3 cellular contexts compared by ENCODE assay signal in genomic region chr5:9610969-9611368, GRCh38.
TF ChIP-seq lines count a peak whose summit lies in the region.

No MANE protein-coding gene starts in this region.

TF ChIP-seq in HepG2, 621 proteins besides CTCF, POLR2A, EP300 and RAD21:
- TF ChIP-seq ZBTB44 (CRISPR knock-in tag; IDR thresholded peaks at IDR 0.05) (no peak), CREB1 (IDR thresholded peaks at IDR 0.05) (no peak), CREB1 (CRISPR knock-in tag; IDR thresholded peaks at IDR 0.05) (no peak), MAFF (IDR thresholded peaks at IDR 0.05; ENCODE audit: low read depth, low read length) (0 out of 2 replicates have a peak, but pooled peaks have one; percentile 48), MAFK (conservative IDR thresholded peaks at IDR 0.05 in 1 of 2, IDR thresholded peaks at IDR 0.05 in 1 of 2; ENCODE audit: low read length in 2 of 2) (peak; percentile 28 to 72; a peak in 2 of 4 replicates)

TF ChIP-seq in IMR-90, 13 proteins besides CTCF, POLR2A, EP300 and RAD21:
- TF ChIP-seq RFX5 (IDR thresholded peaks at IDR 0.05; ENCODE audit: low read depth, low read length) (no peak), MAFK (IDR thresholded peaks at IDR 0.05; ENCODE audit: low read depth, low read length) (peak; percentile 55)

TF ChIP-seq in K562, 482 proteins besides CTCF, POLR2A, EP300 and RAD21:
- TF ChIP-seq RFX7 (CRISPR knock-in tag; IDR thresholded peaks at IDR 0.05) (no peak), MED1 (CRISPR knock-in tag; IDR thresholded peaks at IDR 0.05; ENCODE audit: borderline replicate concordance) (no peak), RAD51 (IDR thresholded peaks at IDR 0.05; ENCODE audit: borderline replicate concordance, low read depth) (no peak), GTF2B (IDR thresholded peaks at IDR 0.05; ENCODE audit: extremely low read depth, insufficient read length) (no peak), ZNF655 (CRISPR knock-in tag; IDR thresholded peaks at IDR 0.05) (no peak), DMBX1 (CRISPR knock-in tag; IDR thresholded peaks at IDR 0.05; ENCODE audit: borderline replicate concordance) (no peak), C11orf30 (IDR thresholded peaks at IDR 0.05; ENCODE audit: low read depth) (peak; percentile 21; the same call in 1 of the 2 replicates), MAFK (IDR thresholded peaks at IDR 0.05; ENCODE audit: low read length) (no peak), NFIX (CRISPR knock-in tag; IDR thresholded peaks at IDR 0.05; ENCODE audit: low read depth) (no peak), NFE2L1 (tag; IDR thresholded peaks at IDR 0.05; ENCODE audit: borderline replicate concordance, low read depth) (no peak), ZNF316 (IDR thresholded peaks at IDR 0.05) (peak; percentile 71), NFXL1 (CRISPR knock-in tag; IDR thresholded peaks at IDR 0.05) (no peak), PRPF4 (IDR thresholded peaks at IDR 0.05; ENCODE audit: insufficient read depth, low read depth, low read length, poor library complexity, severe bottlenecking) (no peak), ZNF785 (CRISPR knock-in tag; IDR thresholded peaks at IDR 0.05) (no peak), ZNF253 (CRISPR knock-in tag; conservative IDR thresholded peaks at IDR 0.05) (no peak), MAFF (IDR thresholded peaks at IDR 0.05; ENCODE audit: low read length) (0 out of 2 replicates have a peak, but pooled peaks have one; percentile 7)
TF ChIP-seq in K562: peak in this region for 3.
